Comparison of ENCODE assay signal across 23 cellular contexts in the genomic region with DNA sequence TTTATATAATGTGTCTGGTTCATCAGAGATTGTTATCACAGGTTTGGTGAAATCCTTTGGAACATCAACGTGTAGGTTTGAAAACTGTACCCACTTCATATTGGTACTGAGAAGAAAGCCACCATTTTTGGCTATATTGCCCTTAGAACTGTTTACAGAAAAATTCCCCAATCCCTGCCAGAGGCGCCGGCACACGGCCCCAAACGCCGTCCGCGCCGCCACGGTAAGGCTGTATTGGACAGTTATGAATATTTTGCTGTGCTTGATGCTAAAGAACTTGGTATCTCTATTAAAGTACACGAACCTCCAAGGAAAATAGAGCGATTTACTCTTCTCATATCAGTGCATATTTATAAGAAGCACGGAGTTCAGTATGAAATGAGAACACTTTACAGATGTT.
"Had no signal": no experiment of that assay in that cellular context is flagged by ENCODE, and none has a peak within 500 bp of the region (broad histone marks: within the 10 kb centered on the region; RNA-seq: fewer than 3 reads in every experiment).

No MANE protein-coding gene starts in this region.

- H3K27me3 ChIP-seq: MG63, Peyer's patch, SJCRH30 had no signal

- H3K4me2 ChIP-seq: PC-9 had no signal

- H3K9me3 ChIP-seq: MG63, Peyer's patch, SJCRH30 had no signal

- H3K4me1 ChIP-seq: Peyer's patch, SJCRH30 had no signal

- H2AFZ ChIP-seq: PC-9 had no signal

- H3K4me3 ChIP-seq: MG63, PC-9, Peyer's patch, SJCRH30 had no signal

- H3K27ac ChIP-seq: PC-9, Peyer's patch, SJCRH30 had no signal

- DNase-seq: IMR-90, Karpas-422, KG1, MG63, NCI-H1092, NCI-H1105 treated with DMSO at 0.1 percent for 48 hours, NCI-H1417 treated with DMSO at 0.1 percent for 48 hours, NCI-H146, NCI-H1694 treated with DMSO at 0.1 percent for 48 hours, NCI-H1930, NCI-H2081, NCI-H2107, NCI-H524, NCI-H526 treated with DMSO at 0.1 percent for 48 hours, NCI-H748 treated with DMSO at 0.1 percent for 48 hours, OCI-M1, PC-9, Peyer's patch, SHP77 treated with DMSO at 0.1 percent for 48 hours, SJCRH30 had no signal

- ATAC-seq: HepG2, Right ventricle myocardium inferior, SK-N-SH treated with all-trans-retinoic acid at 6 μM for 48 hours had no signal
